Comparison of ENCODE assay signal across 25 cellular contexts in genomic region chr15:87135109-87135508, GRCh38.
DNase-seq lines count a peak whose midpoint lies in the region; ATAC-seq and TF ChIP-seq lines count a peak whose summit lies in the region.
"Had no signal": no experiment of that assay in that cellular context is flagged by ENCODE, and none has a peak within 500 bp of the region (broad histone marks: within the 10 kb centered on the region; RNA-seq: fewer than 3 reads in every experiment).

No MANE protein-coding gene starts in this region.

- no peaks in the 10 kb centered on the region for H3K4me1 Mint-ChIP-seq in neural progenitor cell
- H3K4me1 Mint-ChIP-seq: CD14-positive monocyte; CD4-positive, alpha-beta memory T cell; CD4-positive, CD25-positive, alpha-beta regulatory T cell; CD8-positive, alpha-beta memory T cell had no signal

- DNase-seq in SK-N-SH (no peak), NCI-H226 (peak; percentile 57), amniotic epithelial cell (ENCODE audit: low read depth) (peak; percentile 9), foreskin melanocyte (peak; percentile 20), iPS-NIHi11 (ENCODE audit: low spot score) (no peak), neural progenitor cell (ENCODE audit: low spot score) (no peak)
- DNase-seq: BE2C; C1 segment of cervical spinal cord; CD4-positive, alpha-beta memory T cell; CD4-positive, CD25-positive, alpha-beta regulatory T cell; CD8-positive, alpha-beta memory T cell; COR-L47; DMS 273 treated with DMSO at 0.1 percent for 48 hours; DMS153; DMS53; DMS79; DND-41; GDM1 had no signal

- H3K4me2 ChIP-seq in SK-N-SH (no peak overlapping the region), neural progenitor cell (no peak overlapping the region)
- H3K4me2 ChIP-seq: A549, BLaER1 had no signal

- no peak overlapping the region for H3K27ac Mint-ChIP-seq in neural progenitor cell
- H3K27ac Mint-ChIP-seq: CD14-positive monocyte; CD4-positive, alpha-beta memory T cell; CD4-positive, CD25-positive, alpha-beta regulatory T cell; CD8-positive, alpha-beta memory T cell had no signal

- H3K9me3 Mint-ChIP-seq in neural progenitor cell = no peaks in the 10 kb centered on the region

- no peak for TF ChIP-seq EP300 in SK-N-SH (IDR thresholded peaks at IDR 0.05; ENCODE audit: borderline replicate concordance in 1 of 2, low read depth in 1 of 2, low read length in 1 of 2)

- H3K4me1 ChIP-seq in SK-N-SH (ENCODE audit: control insufficient read depth in 1 of 2, insufficient read depth in 2 of 2, low read depth in 1 of 2, low read length in 1 of 2) = no peaks in the 10 kb centered on the region
- H3K4me1 ChIP-seq in neural progenitor cell = peaks cover 11% of the 10 kb centered on the region
- H3K4me1 ChIP-seq: A549, BE2C, BLaER1 had no signal

- CTCF ChIA-PET in SK-N-SH (lab: Yijun Ruan, JAX) = no interaction called here

- no peaks in the 10 kb centered on the region for H4K20me1 ChIP-seq in SK-N-SH (ENCODE audit: insufficient read depth)
- H4K20me1 ChIP-seq in neural progenitor cell (ENCODE audit: low read depth) = no peaks in the 10 kb centered on the region
- H4K20me1 ChIP-seq: BLaER1 had no signal

- H3K9ac ChIP-seq in SK-N-SH (no peak overlapping the region), neural progenitor cell (no peak overlapping the region)
- H3K9ac ChIP-seq: BLaER1 had no signal

- POLR2A ChIA-PET in SK-N-SH (lab: Yijun Ruan, JAX) = no interaction called here

- no peak overlapping the region for H3K4me3 Mint-ChIP-seq in neural progenitor cell
- H3K4me3 Mint-ChIP-seq: CD14-positive monocyte; CD4-positive, alpha-beta memory T cell; CD4-positive, CD25-positive, alpha-beta regulatory T cell; CD8-positive, alpha-beta memory T cell had no signal

- H2AFZ ChIP-seq in SK-N-SH (ENCODE audit: low read depth) (no peak overlapping the region), neural progenitor cell (replicated peaks) (no peak overlapping the region)

- TF ChIP-seq CTCF in SK-N-SH (IDR thresholded peaks at IDR 0.05) = no peak
- no peak for TF ChIP-seq CTCF in neural progenitor cell (IDR thresholded peaks at IDR 0.05)

- H3F3A ChIP-seq in SK-N-SH (replicated peaks; ENCODE audit: insufficient read depth) (no peaks in the 10 kb centered on the region), neural progenitor cell (ENCODE audit: low read depth) (no peaks in the 10 kb centered on the region)

- no peaks in the 10 kb centered on the region for H3K36me3 Mint-ChIP-seq in neural progenitor cell
- H3K36me3 Mint-ChIP-seq: CD14-positive monocyte; CD4-positive, alpha-beta memory T cell; CD4-positive, CD25-positive, alpha-beta regulatory T cell; CD8-positive, alpha-beta memory T cell had no signal

- H3K27ac ChIP-seq in SK-N-SH (ENCODE audit: low read depth in 2 of 2, low read length in 1 of 2) (no peak overlapping the region), neural progenitor cell (no peak overlapping the region)
- H3K27ac ChIP-seq: 22Rv1, A549, BLaER1 had no signal

- H3K27me3 Mint-ChIP-seq in neural progenitor cell (ENCODE audit: insufficient read depth, low read depth) = no peaks in the 10 kb centered on the region
- H3K27me3 Mint-ChIP-seq: CD4-positive, CD25-positive, alpha-beta regulatory T cell had no signal

- TF ChIP-seq RAD21 in SK-N-SH (IDR thresholded peaks at IDR 0.05; ENCODE audit: low read length) = no peak

- no peaks in the 10 kb centered on the region for H3K9me2 ChIP-seq in SK-N-SH

- no peak overlapping the region for H3K4me3 ChIP-seq in SK-N-SH (ENCODE audit: low read depth in 2 of 2, low read length in 1 of 2)
- no peak overlapping the region for H3K4me3 ChIP-seq in neural progenitor cell
- H3K4me3 ChIP-seq: A549, BLaER1, GM12878 had no signal

- H3K9me3 ChIP-seq in SK-N-SH (no peaks in the 10 kb centered on the region), neural progenitor cell (ENCODE audit: low read depth) (no peaks in the 10 kb centered on the region)
- H3K9me3 ChIP-seq: A549, BE2C, BLaER1 had no signal

- ATAC-seq in SK-N-SH treated with all-trans-retinoic acid at 6 μM for 48 hours (no peak), HG03460 (IDR thresholded peaks at IDR 0.05; ENCODE audit: unreplicated experiment) (no peak)
- ATAC-seq: A549, GM12878 had no signal

- H3K79me2 ChIP-seq in SK-N-SH (ENCODE audit: insufficient read depth) = no peaks in the 10 kb centered on the region
- no peaks in the 10 kb centered on the region for H3K79me2 ChIP-seq in neural progenitor cell (ENCODE audit: low read depth)

- H3K36me3 ChIP-seq in SK-N-SH (replicated peaks in 1 of 2; ENCODE audit: control insufficient read depth in 1 of 2, insufficient read depth in 2 of 2, low read length in 1 of 2) (no peaks in the 10 kb centered on the region), neural progenitor cell (no peaks in the 10 kb centered on the region)
- H3K36me3 ChIP-seq: BE2C, BLaER1 had no signal

- H3K27me3 ChIP-seq in SK-N-SH (ENCODE audit: insufficient read depth) = no peaks in the 10 kb centered on the region
- H3K27me3 ChIP-seq in neural progenitor cell = no peaks in the 10 kb centered on the region
- H3K27me3 ChIP-seq: BE2C, BLaER1 had no signal

TF ChIP-seq in SK-N-SH treated with all-trans-retinoic acid at 6 μM for 48 hours, 23 proteins besides CTCF, POLR2A, EP300 and RAD21 (continues in another document):
- TF ChIP-seq TCF4 (CRISPR knock-in tag; IDR thresholded peaks at IDR 0.05; ENCODE audit: borderline replicate concordance) (0 out of 2 replicates have a peak, but pooled peaks have one; percentile 43), BACH2 (CRISPR knock-in tag; IDR thresholded peaks at IDR 0.05; ENCODE audit: borderline replicate concordance) (no peak), ZFP3 (CRISPR knock-in tag; IDR thresholded peaks at IDR 0.05) (peak; percentile 47; the same call in 1 of the 2 replicates), POU6F1 (CRISPR knock-in tag; IDR thresholded peaks at IDR 0.05; ENCODE audit: borderline replicate concordance, low read depth) (no peak), CSRNP3 (CRISPR knock-in tag; IDR thresholded peaks at IDR 0.05) (no peak), OSR1 (CRISPR knock-in tag; IDR thresholded peaks at IDR 0.05) (no peak), ESRRG (CRISPR knock-in tag; IDR thresholded peaks at IDR 0.05) (no peak)

TF ChIP-seq in SK-N-SH, 30 proteins besides CTCF, POLR2A, EP300 and RAD21:
- TF ChIP-seq, protein P1, sequence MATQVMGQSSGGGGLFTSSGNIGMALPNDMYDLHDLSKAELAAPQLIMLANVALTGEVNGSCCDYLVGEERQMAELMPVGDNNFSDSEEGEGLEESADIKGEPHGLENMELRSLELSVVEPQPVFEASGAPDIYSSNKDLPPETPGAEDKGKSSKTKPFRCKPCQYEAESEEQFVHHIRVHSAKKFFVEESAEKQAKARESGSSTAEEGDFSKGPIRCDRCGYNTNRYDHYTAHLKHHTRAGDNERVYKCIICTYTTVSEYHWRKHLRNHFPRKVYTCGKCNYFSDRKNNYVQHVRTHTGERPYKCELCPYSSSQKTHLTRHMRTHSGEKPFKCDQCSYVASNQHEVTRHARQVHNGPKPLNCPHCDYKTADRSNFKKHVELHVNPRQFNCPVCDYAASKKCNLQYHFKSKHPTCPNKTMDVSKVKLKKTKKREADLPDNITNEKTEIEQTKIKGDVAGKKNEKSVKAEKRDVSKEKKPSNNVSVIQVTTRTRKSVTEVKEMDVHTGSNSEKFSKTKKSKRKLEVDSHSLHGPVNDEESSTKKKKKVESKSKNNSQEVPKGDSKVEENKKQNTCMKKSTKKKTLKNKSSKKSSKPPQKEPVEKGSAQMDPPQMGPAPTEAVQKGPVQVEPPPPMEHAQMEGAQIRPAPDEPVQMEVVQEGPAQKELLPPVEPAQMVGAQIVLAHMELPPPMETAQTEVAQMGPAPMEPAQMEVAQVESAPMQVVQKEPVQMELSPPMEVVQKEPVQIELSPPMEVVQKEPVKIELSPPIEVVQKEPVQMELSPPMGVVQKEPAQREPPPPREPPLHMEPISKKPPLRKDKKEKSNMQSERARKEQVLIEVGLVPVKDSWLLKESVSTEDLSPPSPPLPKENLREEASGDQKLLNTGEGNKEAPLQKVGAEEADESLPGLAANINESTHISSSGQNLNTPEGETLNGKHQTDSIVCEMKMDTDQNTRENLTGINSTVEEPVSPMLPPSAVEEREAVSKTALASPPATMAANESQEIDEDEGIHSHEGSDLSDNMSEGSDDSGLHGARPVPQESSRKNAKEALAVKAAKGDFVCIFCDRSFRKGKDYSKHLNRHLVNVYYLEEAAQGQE (IDR thresholded peaks at IDR 0.05; ENCODE audit: low read depth, low read length) = no peak
TF ChIP-seq in SK-N-SH: peak in this region for 0.

Comparison
In these comparisons a context has a peak if more than half of its experiments do, and no peak if none do; other contexts are left out.
1. DNase-seq: peak in NCI-H226 (single experiment), amniotic epithelial cell (single experiment) and foreskin melanocyte (single experiment); none in SK-N-SH (single experiment), iPS-NIHi11 (single experiment) and neural progenitor cell (single experiment).